In the genomic region with DNA sequence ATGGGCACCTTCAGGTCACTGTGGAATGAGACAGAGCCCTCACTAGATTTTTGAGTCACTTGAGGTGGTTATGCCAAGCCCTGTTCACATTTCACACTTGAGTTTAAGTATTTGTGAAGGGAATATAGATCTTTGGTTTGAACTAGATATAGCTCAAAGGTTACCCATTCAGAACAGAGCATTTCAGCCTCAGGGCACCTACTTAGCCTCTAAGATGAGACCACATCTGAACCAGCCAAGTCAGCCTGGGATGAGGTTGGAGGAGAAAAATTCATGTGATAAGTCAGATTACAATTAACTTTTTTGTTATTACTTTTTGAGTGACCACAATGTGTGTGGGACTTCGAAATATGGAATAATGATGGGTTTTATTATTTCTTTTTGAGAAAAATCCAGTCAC, we compare ENCODE assay signal across 16 cellular contexts.
DNase-seq lines count a peak whose midpoint lies in the region; ATAC-seq and TF ChIP-seq lines count a peak whose summit lies in the region.
"Had no signal": no experiment of that assay in that cellular context is flagged by ENCODE, and none has a peak within 500 bp of the region (broad histone marks: within the 10 kb centered on the region; RNA-seq: fewer than 3 reads in every experiment).

No MANE protein-coding gene starts in this region.

- H3K4me1 ChIP-seq in PC-9 (replicated peaks; ENCODE audit: insufficient read depth), result peaks cover 88% of the 10 kb centered on the region
- peaks cover 28 to 81% (median 47%) of the 10 kb centered on the region in 3 donors for H3K4me1 ChIP-seq in esophagus squamous epithelium
- H3K4me1 ChIP-seq: BLaER1 treated with 17β-estradiol and CSF1 and Interleukin-3, amounts not matched to agents 10 nM and 100 nM had no signal

- ATAC-seq in GM21737 (IDR thresholded peaks at IDR 0.05; ENCODE audit: unreplicated experiment), result no peak
- ATAC-seq: stimulated activated naive B cell treated with anti-CD40 and anti-IgM and Interleukin-4, amounts not matched to agents 10 μg/mL and 1 μg/mL and 100 μg/mL, for 72 hours had no signal

- H3K27me3 ChIP-seq in PC-9 (ENCODE audit: insufficient read depth, low read depth) (no peaks in the 10 kb centered on the region), esophagus squamous epithelium (no peaks in the 10 kb centered on the region)
- H3K27me3 ChIP-seq: BLaER1 treated with 17β-estradiol and CSF1 and Interleukin-3, amounts not matched to agents 10 nM and 100 nM; Peyer's patch had no signal

- H3K27me3 Mint-ChIP-seq in progenitor cell of endocrine pancreas, result no peaks in the 10 kb centered on the region

- peak overlapping the region; percentile 97 for H3K27ac Mint-ChIP-seq in progenitor cell of endocrine pancreas
- H3K27ac Mint-ChIP-seq: stimulated activated naive B cell treated with anti-CD40 and anti-IgM and Interleukin-4, amounts not matched to agents 10 μg/mL and 1 μg/mL and 100 μg/mL, for 72 hours; T-helper 2 cell treated with Interferon-gamma antibody and Interleukin-4, amounts not matched to agents 5 μg/mL and 100 μg/mL, for 36 hours had no signal

- POLR2A ChIA-PET in PC-9 (lab: Charles Lee; ENCODE audit: unreplicated experiment), result no interaction called here

- intact Hi-C loops in PC-9 (cut with micrococcal nuclease; ENCODE audit: unreplicated experiment), result loop anchor here (1.0 to 10.0 kb wide), 4 partner anchors 47 to 120 kb away; no protein-coding TSS in a partner anchor
- intact Hi-C loops in esophagus squamous epithelium (cut with DNase I), result no loop called here

- H3K9me3 Mint-ChIP-seq in progenitor cell of endocrine pancreas (ENCODE audit: low read depth), result no peaks in the 10 kb centered on the region
- H3K9me3 Mint-ChIP-seq: T-helper 2 cell treated with Interferon-gamma antibody and Interleukin-4, amounts not matched to agents 5 μg/mL and 100 μg/mL, for 36 hours had no signal

- no peaks in the 10 kb centered on the region for H3K9me2 ChIP-seq in PC-9 (ENCODE audit: insufficient read depth)

- H4K20me1 ChIP-seq in PC-9 (ENCODE audit: insufficient read depth), result no peaks in the 10 kb centered on the region
- H4K20me1 ChIP-seq: BLaER1 treated with 17β-estradiol and CSF1 and Interleukin-3, amounts not matched to agents 10 nM and 100 nM had no signal

- H3K4me3 ChIP-seq in PC-9 (peak overlapping the region; percentile 1; the same call in 1 of the 2 replicates), esophagus squamous epithelium (no peak overlapping the region)
- H3K4me3 ChIP-seq: BLaER1 treated with 17β-estradiol and CSF1 and Interleukin-3, amounts not matched to agents 10 nM and 100 nM; Peyer's patch had no signal

- CTCF ChIA-PET in PC-9 (lab: Charles Lee), result no interaction called here

- peaks cover 80% of the 10 kb centered on the region for H3K79me2 ChIP-seq in PC-9 (ENCODE audit: low read depth)

- H3K9me3 ChIP-seq in PC-9 (ENCODE audit: insufficient read depth, low read depth), result no peaks in the 10 kb centered on the region
- no peaks in the 10 kb centered on the region for H3K9me3 ChIP-seq in esophagus squamous epithelium
- H3K9me3 ChIP-seq: BLaER1 treated with 17β-estradiol and CSF1 and Interleukin-3, amounts not matched to agents 10 nM and 100 nM; Peyer's patch had no signal

- H3K4me1 Mint-ChIP-seq in progenitor cell of endocrine pancreas (ENCODE audit: low read depth), result peaks cover 85% of the 10 kb centered on the region
- H3K4me1 Mint-ChIP-seq: stimulated activated naive B cell treated with anti-CD40 and anti-IgM and Interleukin-4, amounts not matched to agents 10 μg/mL and 1 μg/mL and 100 μg/mL, for 72 hours had no signal

- peaks cover 50% of the 10 kb centered on the region for H3F3A ChIP-seq in PC-9 (ENCODE audit: insufficient read depth, low read depth)

- no peaks in the 10 kb centered on the region for H3K36me3 Mint-ChIP-seq in progenitor cell of endocrine pancreas (ENCODE audit: insufficient read depth)
- H3K36me3 Mint-ChIP-seq: stimulated activated naive B cell treated with anti-CD40 and anti-IgM and Interleukin-4, amounts not matched to agents 10 μg/mL and 1 μg/mL and 100 μg/mL, for 72 hours had no signal

- DNase-seq in EH (ENCODE audit: low read depth) (peak; percentile 47), PC-9 (peak in 1 of 2 experiments; percentile 61), esophagus squamous epithelium (lab: John Stamatoyannopoulos, UW) (no peak), progenitor cell of endocrine pancreas (ENCODE audit: low spot score, unreplicated experiment) (no peak), NCI-H524 (lab: John Stamatoyannopoulos, UW) (no peak), NCI-H1436 treated with DMSO at 0.1 percent for 48 hours (lab: John Stamatoyannopoulos, UW) (no peak), NCI-H446 (lab: John Stamatoyannopoulos, UW) (no peak)
- DNase-seq: activated naive CD4-positive, alpha-beta T cell treated with Interleukin-2 at 50 U/mL for 16 hours; central memory CD4-positive, alpha-beta T cell; MM.1S; stimulated activated CD4-positive, alpha-beta T cell treated with anti-CD3 and anti-CD28 coated beads, Interleukin-4, amount 100 ng/mL, for 1 hour; stimulated activated naive B cell treated with anti-CD40 and anti-IgM and Interleukin-4, amounts not matched to agents 10 μg/mL and 1 μg/mL and 100 μg/mL, for 72 hours had no signal

- WGBS in esophagus squamous epithelium, 2 donors, result 63 to 79% methylated on average over 1 of the region's 1 CpG

- peak overlapping the region; percentile 68 for H3K4me2 ChIP-seq in PC-9
- H3K4me2 ChIP-seq: BLaER1 treated with 17β-estradiol and CSF1 and Interleukin-3, amounts not matched to agents 10 nM and 100 nM had no signal

- TF ChIP-seq POLR2A in esophagus squamous epithelium (IDR thresholded peaks at IDR 0.05), result no peak

- H2AFZ ChIP-seq in PC-9, result no peak overlapping the region

- no TSS peak for BruUV-seq in PC-9 (replicated peaks; lab: Mats Ljungman, UMichigan)

- TF ChIP-seq CTCF in PC-9 (conservative IDR thresholded peaks at IDR 0.05) (no peak), esophagus squamous epithelium (IDR thresholded peaks at IDR 0.05) (no peak), progenitor cell of endocrine pancreas (IDR thresholded peaks at IDR 0.05; ENCODE audit: unreplicated experiment) (no peak)

- H3K36me3 ChIP-seq in PC-9 (ENCODE audit: low read depth) (no peaks in the 10 kb centered on the region), esophagus squamous epithelium (no peaks in the 10 kb centered on the region)
- H3K36me3 ChIP-seq: BLaER1 treated with 17β-estradiol and CSF1 and Interleukin-3, amounts not matched to agents 10 nM and 100 nM; Peyer's patch had no signal

- H3K27ac ChIP-seq in PC-9 (peak overlapping the region; percentile 88), esophagus squamous epithelium (peak overlapping the region in 3 of 4 donors; percentile 64 to 82 (median 81))
- H3K27ac ChIP-seq: BLaER1 treated with 17β-estradiol and CSF1 and Interleukin-3, amounts not matched to agents 10 nM and 100 nM had no signal

- H3K4me3 Mint-ChIP-seq in progenitor cell of endocrine pancreas (ENCODE audit: low read depth), result no peak overlapping the region
- H3K4me3 Mint-ChIP-seq: stimulated activated naive B cell treated with anti-CD40 and anti-IgM and Interleukin-4, amounts not matched to agents 10 μg/mL and 1 μg/mL and 100 μg/mL, for 72 hours; T-helper 2 cell treated with Interferon-gamma antibody and Interleukin-4, amounts not matched to agents 5 μg/mL and 100 μg/mL, for 36 hours had no signal
